8 cellular contexts compared by ENCODE assay signal in genomic region chr1:176944606-176945005, GRCh38.
"Had no signal": no experiment of that assay in that cellular context is flagged by ENCODE, and none has a peak within 500 bp of the region (broad histone marks: within the 10 kb centered on the region; RNA-seq: fewer than 3 reads in every experiment).

No MANE protein-coding gene starts in this region.

- ATAC-seq: HCT116, HepG2 had no signal

- H3K9ac ChIP-seq: GM23248 had no signal

- H3K4me1 ChIP-seq: HAP-1 had no signal

- H3K27ac ChIP-seq: GM23248, HL-60 had no signal

- DNase-seq: GM23248, GOT3, H7, HFFc6 had no signal

- H3K4me3 ChIP-seq: GM23248, HAP-1 had no signal

- H3K36me3 ChIP-seq: HAP-1 had no signal

- H3K9me3 ChIP-seq: HAP-1 had no signal

- H2AFZ ChIP-seq: GM23248 had no signal
